In the genomic region with DNA sequence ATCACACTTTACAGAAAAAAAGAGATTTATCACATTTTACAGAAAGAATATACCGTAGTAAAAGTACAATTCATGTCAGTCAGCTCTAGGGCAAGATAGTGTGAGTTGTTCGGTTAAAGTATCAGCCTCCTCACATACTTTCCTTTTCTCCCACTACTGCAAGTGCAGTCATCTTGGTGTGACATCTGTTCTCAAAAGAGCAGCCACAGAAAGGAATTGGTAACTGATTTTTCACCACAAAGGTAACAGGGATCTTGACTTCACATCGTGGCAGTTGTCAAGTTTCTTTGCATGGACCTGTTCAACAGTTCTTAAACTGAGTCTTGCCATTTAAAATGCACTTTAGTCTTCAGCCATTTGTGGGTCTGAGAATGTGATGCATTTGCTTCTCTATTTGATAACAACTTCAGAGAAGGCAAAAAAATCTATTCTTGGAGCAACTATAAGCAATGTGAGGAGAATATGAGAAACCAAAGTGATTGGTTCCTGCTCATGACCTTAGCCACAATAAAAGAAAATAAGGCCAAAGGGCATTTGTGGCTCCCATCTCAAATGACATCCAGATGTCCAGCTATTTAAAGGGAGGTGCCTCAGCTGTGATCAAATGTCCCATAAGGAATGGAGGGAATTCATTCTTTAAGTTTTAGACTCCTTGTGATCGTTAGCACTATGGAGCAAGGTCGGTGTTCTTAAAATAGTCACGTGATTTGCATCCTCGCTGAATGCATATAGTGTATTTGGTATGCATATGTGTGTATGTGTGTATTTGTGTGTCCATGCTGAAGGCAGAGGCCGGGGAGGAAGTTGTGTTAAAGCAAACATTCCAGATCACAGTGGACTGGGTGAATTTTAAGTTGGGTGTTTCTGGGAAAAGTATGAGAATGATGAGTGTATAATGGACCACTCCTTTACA, we compare ENCODE assay signal across 1 cellular context.
TF ChIP-seq lines count a peak whose summit lies in the region.

No MANE protein-coding gene starts in this region.

TF ChIP-seq in GM12878, 131 proteins besides CTCF, POLR2A, EP300 and RAD21 (continued from another document):
- TF ChIP-seq CHD2 (IDR thresholded peaks at IDR 0.05; ENCODE audit: borderline replicate concordance, low read depth, low read length) (0 out of 2 replicates have a peak, but pooled peaks have one; percentile 41), SREBF2 (IDR thresholded peaks at IDR 0.05; ENCODE audit: low read length) (no peak), CHD1 (IDR thresholded peaks at IDR 0.05; ENCODE audit: low read depth, low read length) (no peak), POLR2AphosphoS2 (IDR thresholded peaks at IDR 0.05; ENCODE audit: low read depth, low read length) (no peak), HCFC1 (IDR thresholded peaks at IDR 0.05; ENCODE audit: low read length) (no peak), KLF5 (IDR thresholded peaks at IDR 0.05; ENCODE audit: partially characterized antibody) (no peak), IKZF1 (conservative IDR thresholded peaks at IDR 0.05) (peak; percentile 53), RUNX3 (IDR thresholded peaks at IDR 0.05; ENCODE audit: low read length) (peak; percentile 65), ZNF217 (IDR thresholded peaks at IDR 0.05) (0 out of 2 replicates have a peak, but pooled peaks have one; percentile 50), KAT2A (conservative IDR thresholded peaks at IDR 0.05; ENCODE audit: control insufficient read depth, low read depth, low read length) (no peak), BHLHE40 (IDR thresholded peaks at IDR 0.05; ENCODE audit: borderline replicate concordance in 1 of 2, low read depth in 2 of 2, low read length in 1 of 2) (peak; percentile 56 to 60; a peak in 3 of 4 replicates), ATF7 (IDR thresholded peaks at IDR 0.05; ENCODE audit: low read depth) (peak; percentile 48; the same call in 1 of the 2 replicates), RCOR1 (conservative IDR thresholded peaks at IDR 0.05; ENCODE audit: low read depth, low read length) (peak; percentile 74; the same call in 1 of the 2 replicates), BCL11A (IDR thresholded peaks at IDR 0.05; ENCODE audit: low read depth, low read length) (peak; percentile 57), TCF3 (IDR thresholded peaks at IDR 0.05; ENCODE audit: borderline replicate concordance, insufficient read depth, low read depth, low read length) (no peak), DPF2 (IDR thresholded peaks at IDR 0.05) (peak; percentile 48), ZNF24 (IDR thresholded peaks at IDR 0.05) (no peak), EZH2 (IDR thresholded peaks at IDR 0.05; ENCODE audit: borderline replicate concordance, control insufficient read depth, low read depth, low read length) (no peak), IKZF2 (IDR thresholded peaks at IDR 0.05) (peak; percentile 71 to 77; a peak in 3 of 4 replicates), ASH2L (IDR thresholded peaks at IDR 0.05; ENCODE audit: borderline replicate concordance, low read depth) (no peak), GABPA (IDR thresholded peaks at IDR 0.05; ENCODE audit: low read depth) (no peak), PAX5 (IDR thresholded peaks at IDR 0.05; ENCODE audit: borderline replicate concordance, low read depth, low read length) (no peak), TCF12 (IDR thresholded peaks at IDR 0.05; ENCODE audit: low read depth, low read length) (peak; percentile 34; the same call in 1 of the 2 replicates), MTA2 (IDR thresholded peaks at IDR 0.05; ENCODE audit: low read depth) (peak; percentile 70)
- TF ChIP-seq, protein P1, sequence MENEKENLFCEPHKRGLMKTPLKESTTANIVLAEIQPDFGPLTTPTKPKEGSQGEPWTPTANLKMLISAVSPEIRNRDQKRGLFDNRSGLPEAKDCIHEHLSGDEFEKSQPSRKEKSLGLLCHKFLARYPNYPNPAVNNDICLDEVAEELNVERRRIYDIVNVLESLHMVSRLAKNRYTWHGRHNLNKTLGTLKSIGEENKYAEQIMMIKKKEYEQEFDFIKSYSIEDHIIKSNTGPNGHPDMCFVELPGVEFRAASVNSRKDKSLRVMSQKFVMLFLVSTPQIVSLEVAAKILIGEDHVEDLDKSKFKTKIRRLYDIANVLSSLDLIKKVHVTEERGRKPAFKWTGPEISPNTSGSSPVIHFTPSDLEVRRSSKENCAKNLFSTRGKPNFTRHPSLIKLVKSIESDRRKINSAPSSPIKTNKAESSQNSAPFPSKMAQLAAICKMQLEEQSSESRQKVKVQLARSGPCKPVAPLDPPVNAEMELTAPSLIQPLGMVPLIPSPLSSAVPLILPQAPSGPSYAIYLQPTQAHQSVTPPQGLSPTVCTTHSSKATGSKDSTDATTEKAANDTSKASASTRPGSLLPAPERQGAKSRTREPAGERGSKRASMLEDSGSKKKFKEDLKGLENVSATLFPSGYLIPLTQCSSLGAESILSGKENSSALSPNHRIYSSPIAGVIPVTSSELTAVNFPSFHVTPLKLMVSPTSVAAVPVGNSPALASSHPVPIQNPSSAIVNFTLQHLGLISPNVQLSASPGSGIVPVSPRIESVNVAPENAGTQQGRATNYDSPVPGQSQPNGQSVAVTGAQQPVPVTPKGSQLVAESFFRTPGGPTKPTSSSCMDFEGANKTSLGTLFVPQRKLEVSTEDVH (IDR thresholded peaks at IDR 0.05; ENCODE audit: low read depth, partially characterized antibody), result no peak
- TF ChIP-seq, protein P2, sequence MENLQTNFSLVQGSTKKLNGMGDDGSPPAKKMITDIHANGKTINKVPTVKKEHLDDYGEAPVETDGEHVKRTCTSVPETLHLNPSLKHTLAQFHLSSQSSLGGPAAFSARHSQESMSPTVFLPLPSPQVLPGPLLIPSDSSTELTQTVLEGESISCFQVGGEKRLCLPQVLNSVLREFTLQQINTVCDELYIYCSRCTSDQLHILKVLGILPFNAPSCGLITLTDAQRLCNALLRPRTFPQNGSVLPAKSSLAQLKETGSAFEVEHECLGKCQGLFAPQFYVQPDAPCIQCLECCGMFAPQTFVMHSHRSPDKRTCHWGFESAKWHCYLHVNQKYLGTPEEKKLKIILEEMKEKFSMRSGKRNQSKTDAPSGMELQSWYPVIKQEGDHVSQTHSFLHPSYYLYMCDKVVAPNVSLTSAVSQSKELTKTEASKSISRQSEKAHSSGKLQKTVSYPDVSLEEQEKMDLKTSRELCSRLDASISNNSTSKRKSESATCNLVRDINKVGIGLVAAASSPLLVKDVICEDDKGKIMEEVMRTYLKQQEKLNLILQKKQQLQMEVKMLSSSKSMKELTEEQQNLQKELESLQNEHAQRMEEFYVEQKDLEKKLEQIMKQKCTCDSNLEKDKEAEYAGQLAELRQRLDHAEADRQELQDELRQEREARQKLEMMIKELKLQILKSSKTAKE (IDR thresholded peaks at IDR 0.05; ENCODE audit: low read depth, poor library complexity, severe bottlenecking), result no peak
- TF ChIP-seq, protein P3, sequence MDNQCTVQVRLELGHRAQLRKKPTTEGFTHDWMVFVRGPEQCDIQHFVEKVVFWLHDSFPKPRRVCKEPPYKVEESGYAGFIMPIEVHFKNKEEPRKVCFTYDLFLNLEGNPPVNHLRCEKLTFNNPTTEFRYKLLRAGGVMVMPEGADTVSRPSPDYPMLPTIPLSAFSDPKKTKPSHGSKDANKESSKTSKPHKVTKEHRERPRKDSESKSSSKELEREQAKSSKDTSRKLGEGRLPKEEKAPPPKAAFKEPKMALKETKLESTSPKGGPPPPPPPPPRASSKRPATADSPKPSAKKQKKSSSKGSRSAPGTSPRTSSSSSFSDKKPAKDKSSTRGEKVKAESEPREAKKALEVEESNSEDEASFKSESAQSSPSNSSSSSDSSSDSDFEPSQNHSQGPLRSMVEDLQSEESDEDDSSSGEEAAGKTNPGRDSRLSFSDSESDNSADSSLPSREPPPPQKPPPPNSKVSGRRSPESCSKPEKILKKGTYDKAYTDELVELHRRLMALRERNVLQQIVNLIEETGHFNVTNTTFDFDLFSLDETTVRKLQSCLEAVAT (IDR thresholded peaks at IDR 0.05), result 0 out of 2 replicates have a peak, but pooled peaks have one; percentile 41
- TF ChIP-seq, protein P4, sequence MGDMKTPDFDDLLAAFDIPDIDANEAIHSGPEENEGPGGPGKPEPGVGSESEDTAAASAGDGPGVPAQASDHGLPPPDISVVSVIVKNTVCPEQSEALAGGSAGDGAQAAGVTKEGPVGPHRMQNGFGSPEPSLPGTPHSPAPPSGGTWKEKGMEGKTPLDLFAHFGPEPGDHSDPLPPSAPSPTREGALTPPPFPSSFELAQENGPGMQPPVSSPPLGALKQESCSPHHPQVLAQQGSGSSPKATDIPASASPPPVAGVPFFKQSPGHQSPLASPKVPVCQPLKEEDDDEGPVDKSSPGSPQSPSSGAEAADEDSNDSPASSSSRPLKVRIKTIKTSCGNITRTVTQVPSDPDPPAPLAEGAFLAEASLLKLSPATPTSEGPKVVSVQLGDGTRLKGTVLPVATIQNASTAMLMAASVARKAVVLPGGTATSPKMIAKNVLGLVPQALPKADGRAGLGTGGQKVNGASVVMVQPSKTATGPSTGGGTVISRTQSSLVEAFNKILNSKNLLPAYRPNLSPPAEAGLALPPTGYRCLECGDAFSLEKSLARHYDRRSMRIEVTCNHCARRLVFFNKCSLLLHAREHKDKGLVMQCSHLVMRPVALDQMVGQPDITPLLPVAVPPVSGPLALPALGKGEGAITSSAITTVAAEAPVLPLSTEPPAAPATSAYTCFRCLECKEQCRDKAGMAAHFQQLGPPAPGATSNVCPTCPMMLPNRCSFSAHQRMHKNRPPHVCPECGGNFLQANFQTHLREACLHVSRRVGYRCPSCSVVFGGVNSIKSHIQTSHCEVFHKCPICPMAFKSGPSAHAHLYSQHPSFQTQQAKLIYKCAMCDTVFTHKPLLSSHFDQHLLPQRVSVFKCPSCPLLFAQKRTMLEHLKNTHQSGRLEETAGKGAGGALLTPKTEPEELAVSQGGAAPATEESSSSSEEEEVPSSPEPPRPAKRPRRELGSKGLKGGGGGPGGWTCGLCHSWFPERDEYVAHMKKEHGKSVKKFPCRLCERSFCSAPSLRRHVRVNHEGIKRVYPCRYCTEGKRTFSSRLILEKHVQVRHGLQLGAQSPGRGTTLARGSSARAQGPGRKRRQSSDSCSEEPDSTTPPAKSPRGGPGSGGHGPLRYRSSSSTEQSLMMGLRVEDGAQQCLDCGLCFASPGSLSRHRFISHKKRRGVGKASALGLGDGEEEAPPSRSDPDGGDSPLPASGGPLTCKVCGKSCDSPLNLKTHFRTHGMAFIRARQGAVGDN (IDR thresholded peaks at IDR 0.05), result no peak
- TF ChIP-seq, protein P5, sequence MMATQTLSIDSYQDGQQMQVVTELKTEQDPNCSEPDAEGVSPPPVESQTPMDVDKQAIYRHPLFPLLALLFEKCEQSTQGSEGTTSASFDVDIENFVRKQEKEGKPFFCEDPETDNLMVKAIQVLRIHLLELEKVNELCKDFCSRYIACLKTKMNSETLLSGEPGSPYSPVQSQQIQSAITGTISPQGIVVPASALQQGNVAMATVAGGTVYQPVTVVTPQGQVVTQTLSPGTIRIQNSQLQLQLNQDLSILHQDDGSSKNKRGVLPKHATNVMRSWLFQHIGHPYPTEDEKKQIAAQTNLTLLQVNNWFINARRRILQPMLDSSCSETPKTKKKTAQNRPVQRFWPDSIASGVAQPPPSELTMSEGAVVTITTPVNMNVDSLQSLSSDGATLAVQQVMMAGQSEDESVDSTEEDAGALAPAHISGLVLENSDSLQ (IDR thresholded peaks at IDR 0.05), result peak; percentile 47
- TF ChIP-seq, protein P6, sequence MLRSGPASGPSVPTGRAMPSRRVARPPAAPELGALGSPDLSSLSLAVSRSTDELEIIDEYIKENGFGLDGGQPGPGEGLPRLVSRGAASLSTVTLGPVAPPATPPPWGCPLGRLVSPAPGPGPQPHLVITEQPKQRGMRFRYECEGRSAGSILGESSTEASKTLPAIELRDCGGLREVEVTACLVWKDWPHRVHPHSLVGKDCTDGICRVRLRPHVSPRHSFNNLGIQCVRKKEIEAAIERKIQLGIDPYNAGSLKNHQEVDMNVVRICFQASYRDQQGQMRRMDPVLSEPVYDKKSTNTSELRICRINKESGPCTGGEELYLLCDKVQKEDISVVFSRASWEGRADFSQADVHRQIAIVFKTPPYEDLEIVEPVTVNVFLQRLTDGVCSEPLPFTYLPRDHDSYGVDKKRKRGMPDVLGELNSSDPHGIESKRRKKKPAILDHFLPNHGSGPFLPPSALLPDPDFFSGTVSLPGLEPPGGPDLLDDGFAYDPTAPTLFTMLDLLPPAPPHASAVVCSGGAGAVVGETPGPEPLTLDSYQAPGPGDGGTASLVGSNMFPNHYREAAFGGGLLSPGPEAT (IDR thresholded peaks at IDR 0.05; ENCODE audit: low read depth), result peak; percentile 51; the same call in 1 of the 2 replicates
